1 cellular context compared by ENCODE assay signal in genomic region chr7:34552502-34552901, GRCh38.
TF ChIP-seq lines count a peak whose summit lies in the region.

No MANE protein-coding gene starts in this region.

TF ChIP-seq in H1, 55 proteins besides CTCF, POLR2A, EP300 and RAD21:
- TF ChIP-seq RBBP5 (IDR thresholded peaks at IDR 0.05; ENCODE audit: borderline replicate concordance, low read depth, low read length), result no peak
- no peak for TF ChIP-seq POU5F1 (IDR thresholded peaks at IDR 0.05; ENCODE audit: low read depth, low read length)
- no peak for TF ChIP-seq SIX5 (IDR thresholded peaks at IDR 0.05; ENCODE audit: low read depth, low read length)
- TF ChIP-seq SP1 (IDR thresholded peaks at IDR 0.05; ENCODE audit: low read depth, low read length), result no peak
- no peak for TF ChIP-seq SP4 (IDR thresholded peaks at IDR 0.05; ENCODE audit: low read length)
- TF ChIP-seq ATF3 (IDR thresholded peaks at IDR 0.05; ENCODE audit: insufficient read depth, low read depth, low read length), result no peak
- no peak for TF ChIP-seq POLR2AphosphoS5 (IDR thresholded peaks at IDR 0.05; ENCODE audit: low read depth, low read length)
- TF ChIP-seq EGR1 (IDR thresholded peaks at IDR 0.05; ENCODE audit: borderline replicate concordance, low read depth, low read length), result no peak
- TF ChIP-seq CBX8 (IDR thresholded peaks at IDR 0.05; ENCODE audit: borderline replicate concordance, low read depth, low read length), result no peak
- no peak for TF ChIP-seq TAF7 (optimal IDR thresholded peaks at IDR 0.05; ENCODE audit: borderline replicate concordance, low read depth, low read length)
- TF ChIP-seq EZH2 (IDR thresholded peaks at IDR 0.05; ENCODE audit: low read depth, low read length, severe bottlenecking), result no peak
